In the genomic region with DNA sequence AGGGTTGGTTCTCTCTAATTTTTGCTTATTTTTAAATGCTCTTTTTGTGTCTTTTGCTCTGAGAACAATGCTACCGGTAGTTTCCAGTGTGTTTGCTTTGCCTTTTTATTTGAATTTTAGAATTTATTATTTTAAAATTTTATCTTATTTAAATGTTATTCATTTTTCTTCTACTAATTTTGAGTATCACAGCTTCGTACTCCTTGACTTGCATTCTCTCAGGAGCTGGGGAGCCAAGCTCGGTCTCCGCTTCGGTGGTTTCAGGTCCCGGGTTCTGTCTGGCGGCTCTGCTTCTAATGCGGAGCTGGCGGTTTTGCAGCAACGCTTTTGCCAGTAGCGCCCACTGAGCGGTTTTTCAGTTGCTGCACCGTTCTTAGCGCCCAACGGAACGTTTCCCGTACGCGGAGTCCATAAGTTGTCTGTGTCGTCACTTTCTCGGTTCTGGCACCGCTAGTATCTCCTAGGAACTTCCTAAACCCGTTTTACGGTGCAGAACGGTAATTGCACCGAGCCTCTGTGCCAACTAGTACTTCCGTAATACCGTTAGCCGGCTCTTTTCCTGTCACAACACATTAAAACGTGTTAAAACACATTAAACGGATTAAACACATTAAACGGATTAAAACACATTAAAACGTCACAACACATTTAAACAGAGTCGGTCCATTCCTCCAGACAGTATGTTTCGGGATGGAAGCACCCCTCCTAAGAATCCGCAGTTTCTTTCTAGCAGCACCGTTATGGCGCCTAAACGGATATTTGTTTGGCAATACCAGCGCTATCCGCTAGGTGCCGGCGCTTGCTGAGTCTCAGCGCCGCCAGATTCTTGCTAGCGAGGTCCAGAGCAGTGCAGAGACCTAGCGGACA, we compare ENCODE assay signal across 8 cellular contexts. TPM values are rescaled to one million over a fixed set of nuclear protein-coding genes. Genes with fewer than 3 reads are reported as not detected.
DNase-seq lines count a peak whose midpoint lies in the region; ATAC-seq and TF ChIP-seq lines count a peak whose summit lies in the region.

No MANE protein-coding gene starts in this region.

- intact Hi-C loops in testis (cut with DNase I; ENCODE audit: low total_unique reads): loop anchor here (5.0 kb wide), 1 partner anchor 48 kb away; a partner anchor contains a TSS

- no peaks in the 10 kb centered on the region for H3K36me3 ChIP-seq in gastroesophageal sphincter
- H3K36me3 ChIP-seq in osteoblast (ENCODE audit: insufficient read depth, low read length): no peaks in the 10 kb centered on the region
- H3K36me3 ChIP-seq in testis (ENCODE audit: low read depth, missing control alignments): no peaks in the 10 kb centered on the region

- H3K27ac ChIP-seq in RWPE1: peak overlapping the region; percentile 90
- H3K27ac ChIP-seq in gastroesophageal sphincter: peak overlapping the region; percentile 54 to 88 (median 76)
- H3K27ac ChIP-seq in osteoblast (ENCODE audit: low read depth, low read length): peak overlapping the region; percentile 97
- peak overlapping the region; percentile 23 to 85 for H3K27ac ChIP-seq in testis

- peaks cover 0 to 15% (median 0%) of the 10 kb centered on the region in 3 donors for H3K4me1 ChIP-seq in gastroesophageal sphincter
- H3K4me1 ChIP-seq in osteoblast (ENCODE audit: insufficient read depth, low read length): peaks cover 26% of the 10 kb centered on the region
- H3K4me1 ChIP-seq in testis: no peaks in the 10 kb centered on the region

- H3K4me3 ChIP-seq in AG10803 (ENCODE audit: low read length) (peak overlapping the region; percentile 70), gastroesophageal sphincter (peak overlapping the region; percentile 34 to 56), osteoblast (ENCODE audit: insufficient read depth, low read length) (peak overlapping the region; percentile 80), testis (peak overlapping the region; percentile 50 to 63)

- ATAC-seq in HG03280 (IDR thresholded peaks at IDR 0.05; ENCODE audit: unreplicated experiment): peak; percentile 55
- ATAC-seq in gastroesophageal sphincter: peak; percentile 80

- TF ChIP-seq CTCF in AG10803 (conservative IDR thresholded peaks at IDR 0.05; ENCODE audit: low read length) (peak; percentile 77), RWPE1 (conservative IDR thresholded peaks at IDR 0.05; ENCODE audit: low read depth) (peak; percentile 92), gastroesophageal sphincter (IDR thresholded peaks at IDR 0.05) (peak; percentile 66 to 83 (median 77)), osteoblast (IDR thresholded peaks at IDR 0.05; ENCODE audit: extremely low read depth, low read depth, low read length) (peak; percentile 86), testis (IDR thresholded peaks at IDR 0.05) (peak; percentile 74 to 84 (median 82))

- DNase-seq in AG10803 (ENCODE audit: low read depth): peak; percentile 89
- DNase-seq in RWPE1 (ENCODE audit: low spot score): peak; percentile 46
- peak; percentile 94 for DNase-seq in activated effector memory CD4-positive, alpha-beta T cell treated with anti-CD3 and anti-CD28 coated beads, Interleukin-2, amount 50 U/mL, for 16 hours
- DNase-seq in osteoblast (ENCODE audit: insufficient read length, low spot score, missing footprints): peak; percentile 51
- peak; percentile 93 for DNase-seq in testis

- no peaks in the 10 kb centered on the region for H4K20me1 ChIP-seq in osteoblast (ENCODE audit: insufficient read depth, low read length)

- H3K27me3 ChIP-seq in gastroesophageal sphincter (peaks cover 100% of the 10 kb centered on the region), osteoblast (ENCODE audit: insufficient read depth, low read length) (no peaks in the 10 kb centered on the region), testis (no peaks in the 10 kb centered on the region)

- POLR2A ChIA-PET in RWPE1 (lab: Yijun Ruan, JAX; ENCODE audit: low non-redundant PET): interaction anchor here (1.1 kb wide), 1 partner anchor 10 kb away, joined by 7 read pairs; no protein-coding TSS in a partner anchor

- WGBS in gastroesophageal sphincter (ENCODE audit: low coverage in 1 of 2), 2 donors: 6 to 9% methylated on average over 24 to 39 of the region's 47 CpGs
- 9% methylated on average over 47 of the region's 47 CpGs for WGBS in testis, 2 donors

- peaks cover 22% of the 10 kb centered on the region for H3K79me2 ChIP-seq in osteoblast (ENCODE audit: insufficient read depth, low read length)

- peak overlapping the region; percentile 94 for H3K4me2 ChIP-seq in osteoblast (ENCODE audit: insufficient read depth, low read length)

- peaks cover 0 to 22% (median 0%) of the 10 kb centered on the region in 3 donors for H3K9me3 ChIP-seq in gastroesophageal sphincter
- H3K9me3 ChIP-seq in osteoblast (ENCODE audit: low read depth, low read length): no peaks in the 10 kb centered on the region
- H3K9me3 ChIP-seq in testis: no peaks in the 10 kb centered on the region

- in situ Hi-C loops in GM18951 (cut with MboI; ENCODE audit: low sequenced_read_pairs, unreplicated experiment): no loop called here

- CTCF ChIA-PET in RWPE1 (lab: Yijun Ruan, JAX): interaction anchor here (0.7 to 1.7 kb wide), 6 partner anchors 14 to 490 kb away, joined by 3 to 6 read pairs (median 3); a partner anchor contains a TSS

- TF ChIP-seq EP300 in gastroesophageal sphincter (IDR thresholded peaks at IDR 0.05): no peak

- peak overlapping the region; percentile 94 for H2AFZ ChIP-seq in osteoblast (ENCODE audit: low read length)

- peak; percentile 16 for TF ChIP-seq POLR2A in GM18951 (IDR thresholded peaks at IDR 0.05; ENCODE audit: extremely low read depth, insufficient read depth, insufficient read length)
- no peak for TF ChIP-seq POLR2A in gastroesophageal sphincter (IDR thresholded peaks at IDR 0.05)
- TF ChIP-seq POLR2A in testis (IDR thresholded peaks at IDR 0.05): no peak

RNA-seq across cellular contexts. Expression of a gene that starts 45.6 kb away (rescaled TPM):
- total RNA-seq in gastroesophageal sphincter: 1 to 10 TPM; 1.2 to 5.1 (median 2.1) TPM
- total RNA-seq in osteoblast: 3.5 and 3.6 TPM in 2 replicates
- total RNA-seq in testis: 10 to 100 TPM in 1 of 2 donors, 1 to 10 TPM in 1; 5.1 to 10.2 TPM
- 1.6 TPM for polyA plus RNA-seq in testis (ENCODE audit: insufficient read depth, low read depth, low replicate concordance)

Comparison
In these comparisons a context has a peak if more than half of its experiments do, and no peak if none do; other contexts are left out.
1. Peak in every context shown above with its lines: DNase-seq, ATAC-seq, H3K4me3 ChIP-seq and H3K27ac ChIP-seq.